In genomic region chr13:66329988-66330429, GRCh38 we compare ENCODE assay signal across 13 cellular contexts.
A peak's percentile ranks its signal among the peaks of the same experiment; 100 is the strongest.
DNase-seq lines count a peak whose midpoint lies in the region; ATAC-seq and TF ChIP-seq lines count a peak whose summit lies in the region.
"Had no signal": no experiment of that assay in that cellular context is flagged by ENCODE, and none has a peak within 500 bp of the region (broad histone marks: within the 10 kb centered on the region; RNA-seq: fewer than 3 reads in every experiment).

No MANE protein-coding gene starts in this region.

- no peaks in the 10 kb centered on the region for H3K36me3 ChIP-seq in right lobe of liver
- H3K36me3 ChIP-seq: ascending aorta, suprapubic skin had no signal

- 20% methylated on average over 1 of the region's 1 CpG for WGBS in right lobe of liver (ENCODE audit: insufficient coverage, low coverage, low lambda C conversion rate, missing lambda C conversion rate)

- TF ChIP-seq CTCF in right lobe of liver (IDR thresholded peaks at IDR 0.05), result no peak

- ATAC-seq in HG03095 (IDR thresholded peaks at IDR 0.05; ENCODE audit: unreplicated experiment) (no peak), right lobe of liver (no peak)
- ATAC-seq: PC-3, psoas muscle had no signal

- no peak overlapping the region for H3K4me3 ChIP-seq in right lobe of liver
- H3K4me3 ChIP-seq: ascending aorta, psoas muscle, suprapubic skin had no signal

- no peaks in the 10 kb centered on the region for H3K27me3 ChIP-seq in right lobe of liver
- H3K27me3 ChIP-seq: ascending aorta, suprapubic skin had no signal

- H3K27ac ChIP-seq in right lobe of liver, result no peak overlapping the region
- H3K27ac ChIP-seq: ascending aorta, HL-60, psoas muscle, suprapubic skin had no signal

- no peaks in the 10 kb centered on the region for H3K9me3 ChIP-seq in right lobe of liver
- H3K9me3 ChIP-seq: ascending aorta, psoas muscle, suprapubic skin had no signal

- intact Hi-C loops in cardiac septum (cut with DNase I) (no loop called here), right lobe of liver (cut with DNase I) (no loop called here)

- peak; percentile 7 for DNase-seq in NCI-H446 treated with DMSO at 0.1 percent for 48 hours (lab: John Stamatoyannopoulos, UW)
- DNase-seq in NCI-H446 (lab: John Stamatoyannopoulos, UW), result no peak
- peak; percentile 60 for DNase-seq in NCI-H2081 treated with DMSO at 0.1 percent for 48 hours (lab: John Stamatoyannopoulos, UW)
- peak; percentile 11 for DNase-seq in astrocyte of the hippocampus (ENCODE audit: low read depth, low spot score)
- DNase-seq in renal cortical epithelial cell (ENCODE audit: low read depth), result peak; percentile 17
- no peak for DNase-seq in cardiac septum (ENCODE audit: low spot score)
- no peak for DNase-seq in right lobe of liver
- DNase-seq: PC-3, psoas muscle had no signal

- no peak for TF ChIP-seq POLR2A in right lobe of liver (IDR thresholded peaks at IDR 0.05)

- H3K4me1 ChIP-seq in right lobe of liver, result no peaks in the 10 kb centered on the region
- H3K4me1 ChIP-seq: ascending aorta, psoas muscle, suprapubic skin had no signal

Comparison
In these comparisons a context has a peak if more than half of its experiments do, and no peak if none do; other contexts are left out.
1. DNase-seq: peak in NCI-H446 treated with DMSO at 0.1 percent for 48 hours (single experiment), NCI-H2081 treated with DMSO at 0.1 percent for 48 hours (single experiment), astrocyte of the hippocampus (single experiment) and renal cortical epithelial cell (single experiment); none in NCI-H446 (0 of 2), cardiac septum (single experiment) and right lobe of liver (0 of 3).